In genomic region chr11:46112961-46113617, GRCh38 we compare ENCODE assay signal across 1 cellular context.
TF ChIP-seq lines count a peak whose summit lies in the region.

No MANE protein-coding gene starts in this region.

TF ChIP-seq in K562, 482 proteins besides CTCF, POLR2A, EP300 and RAD21 (continued from another document and continues in another):
- TF ChIP-seq ZNF609 (CRISPR knock-in tag; IDR thresholded peaks at IDR 0.05; ENCODE audit: borderline replicate concordance) (no peak), NR1H2 (CRISPR knock-in tag; IDR thresholded peaks at IDR 0.05) (no peak), ZKSCAN1 (IDR thresholded peaks at IDR 0.05; ENCODE audit: low read depth, low read length) (no peak), ZNF12 (CRISPR knock-in tag; IDR thresholded peaks at IDR 0.05) (no peak), POLR2G (IDR thresholded peaks at IDR 0.05; ENCODE audit: low read depth, low read length) (no peak), MTA3 (IDR thresholded peaks at IDR 0.05; ENCODE audit: borderline replicate concordance) (no peak), BCLAF1 (IDR thresholded peaks at IDR 0.05; ENCODE audit: borderline replicate concordance in 1 of 2, control insufficient read depth in 1 of 2, low read depth in 2 of 2, low read length in 1 of 2) (no peak), MEF2A (IDR thresholded peaks at IDR 0.05; ENCODE audit: control insufficient read depth, low read depth, low read length) (no peak), ZNF780A (CRISPR knock-in tag; IDR thresholded peaks at IDR 0.05) (no peak), SREBF2 (CRISPR knock-in tag; IDR thresholded peaks at IDR 0.05) (no peak), ZNF239 (CRISPR knock-in tag; IDR thresholded peaks at IDR 0.05) (no peak), POLR2B (IDR thresholded peaks at IDR 0.05; ENCODE audit: low read depth, partially characterized antibody) (no peak), NKRF (IDR thresholded peaks at IDR 0.05; ENCODE audit: borderline replicate concordance) (no peak), CHD4 (IDR thresholded peaks at IDR 0.05; ENCODE audit: insufficient read depth, insufficient replicate concordance, low read depth, low read length, poor library complexity, severe bottlenecking) (no peak), TAF1 (IDR thresholded peaks at IDR 0.05; ENCODE audit: control insufficient read depth, extremely low read depth, insufficient read depth, low read length, severe bottlenecking) (no peak), NCOR1 (IDR thresholded peaks at IDR 0.05) (no peak), ZNF518B (CRISPR knock-in tag; IDR thresholded peaks at IDR 0.05) (no peak)
- TF ChIP-seq, protein P1, sequence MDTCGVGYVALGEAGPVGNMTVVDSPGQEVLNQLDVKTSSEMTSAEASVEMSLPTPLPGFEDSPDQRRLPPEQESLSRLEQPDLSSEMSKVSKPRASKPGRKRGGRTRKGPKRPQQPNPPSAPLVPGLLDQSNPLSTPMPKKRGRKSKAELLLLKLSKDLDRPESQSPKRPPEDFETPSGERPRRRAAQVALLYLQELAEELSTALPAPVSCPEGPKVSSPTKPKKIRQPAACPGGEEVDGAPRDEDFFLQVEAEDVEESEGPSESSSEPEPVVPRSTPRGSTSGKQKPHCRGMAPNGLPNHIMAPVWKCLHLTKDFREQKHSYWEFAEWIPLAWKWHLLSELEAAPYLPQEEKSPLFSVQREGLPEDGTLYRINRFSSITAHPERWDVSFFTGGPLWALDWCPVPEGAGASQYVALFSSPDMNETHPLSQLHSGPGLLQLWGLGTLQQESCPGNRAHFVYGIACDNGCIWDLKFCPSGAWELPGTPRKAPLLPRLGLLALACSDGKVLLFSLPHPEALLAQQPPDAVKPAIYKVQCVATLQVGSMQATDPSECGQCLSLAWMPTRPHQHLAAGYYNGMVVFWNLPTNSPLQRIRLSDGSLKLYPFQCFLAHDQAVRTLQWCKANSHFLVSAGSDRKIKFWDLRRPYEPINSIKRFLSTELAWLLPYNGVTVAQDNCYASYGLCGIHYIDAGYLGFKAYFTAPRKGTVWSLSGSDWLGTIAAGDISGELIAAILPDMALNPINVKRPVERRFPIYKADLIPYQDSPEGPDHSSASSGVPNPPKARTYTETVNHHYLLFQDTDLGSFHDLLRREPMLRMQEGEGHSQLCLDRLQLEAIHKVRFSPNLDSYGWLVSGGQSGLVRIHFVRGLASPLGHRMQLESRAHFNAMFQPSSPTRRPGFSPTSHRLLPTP (IDR thresholded peaks at IDR 0.05; ENCODE audit: borderline replicate concordance, extremely low read depth, insufficient read length), result no peak
- TF ChIP-seq, protein P2, sequence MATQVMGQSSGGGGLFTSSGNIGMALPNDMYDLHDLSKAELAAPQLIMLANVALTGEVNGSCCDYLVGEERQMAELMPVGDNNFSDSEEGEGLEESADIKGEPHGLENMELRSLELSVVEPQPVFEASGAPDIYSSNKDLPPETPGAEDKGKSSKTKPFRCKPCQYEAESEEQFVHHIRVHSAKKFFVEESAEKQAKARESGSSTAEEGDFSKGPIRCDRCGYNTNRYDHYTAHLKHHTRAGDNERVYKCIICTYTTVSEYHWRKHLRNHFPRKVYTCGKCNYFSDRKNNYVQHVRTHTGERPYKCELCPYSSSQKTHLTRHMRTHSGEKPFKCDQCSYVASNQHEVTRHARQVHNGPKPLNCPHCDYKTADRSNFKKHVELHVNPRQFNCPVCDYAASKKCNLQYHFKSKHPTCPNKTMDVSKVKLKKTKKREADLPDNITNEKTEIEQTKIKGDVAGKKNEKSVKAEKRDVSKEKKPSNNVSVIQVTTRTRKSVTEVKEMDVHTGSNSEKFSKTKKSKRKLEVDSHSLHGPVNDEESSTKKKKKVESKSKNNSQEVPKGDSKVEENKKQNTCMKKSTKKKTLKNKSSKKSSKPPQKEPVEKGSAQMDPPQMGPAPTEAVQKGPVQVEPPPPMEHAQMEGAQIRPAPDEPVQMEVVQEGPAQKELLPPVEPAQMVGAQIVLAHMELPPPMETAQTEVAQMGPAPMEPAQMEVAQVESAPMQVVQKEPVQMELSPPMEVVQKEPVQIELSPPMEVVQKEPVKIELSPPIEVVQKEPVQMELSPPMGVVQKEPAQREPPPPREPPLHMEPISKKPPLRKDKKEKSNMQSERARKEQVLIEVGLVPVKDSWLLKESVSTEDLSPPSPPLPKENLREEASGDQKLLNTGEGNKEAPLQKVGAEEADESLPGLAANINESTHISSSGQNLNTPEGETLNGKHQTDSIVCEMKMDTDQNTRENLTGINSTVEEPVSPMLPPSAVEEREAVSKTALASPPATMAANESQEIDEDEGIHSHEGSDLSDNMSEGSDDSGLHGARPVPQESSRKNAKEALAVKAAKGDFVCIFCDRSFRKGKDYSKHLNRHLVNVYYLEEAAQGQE (CRISPR knock-in tag; IDR thresholded peaks at IDR 0.05; ENCODE audit: low read depth), result no peak
- TF ChIP-seq, protein P3, sequence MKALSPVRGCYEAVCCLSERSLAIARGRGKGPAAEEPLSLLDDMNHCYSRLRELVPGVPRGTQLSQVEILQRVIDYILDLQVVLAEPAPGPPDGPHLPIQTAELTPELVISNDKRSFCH (CRISPR knock-in tag; IDR thresholded peaks at IDR 0.05), result no peak
- TF ChIP-seq, protein P3 (tag; IDR thresholded peaks at IDR 0.05), result no peak
- TF ChIP-seq, protein P4, sequence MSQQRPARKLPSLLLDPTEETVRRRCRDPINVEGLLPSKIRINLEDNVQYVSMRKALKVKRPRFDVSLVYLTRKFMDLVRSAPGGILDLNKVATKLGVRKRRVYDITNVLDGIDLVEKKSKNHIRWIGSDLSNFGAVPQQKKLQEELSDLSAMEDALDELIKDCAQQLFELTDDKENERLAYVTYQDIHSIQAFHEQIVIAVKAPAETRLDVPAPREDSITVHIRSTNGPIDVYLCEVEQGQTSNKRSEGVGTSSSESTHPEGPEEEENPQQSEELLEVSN (IDR thresholded peaks at IDR 0.05; ENCODE audit: borderline replicate concordance in 1 of 2, extremely low read depth in 1 of 2, insufficient read depth in 1 of 2, insufficient read length in 1 of 2, low read depth in 1 of 2, low read length in 1 of 2, poor library complexity in 1 of 2, severe bottlenecking in 1 of 2), result no peak
- TF ChIP-seq, protein P5, sequence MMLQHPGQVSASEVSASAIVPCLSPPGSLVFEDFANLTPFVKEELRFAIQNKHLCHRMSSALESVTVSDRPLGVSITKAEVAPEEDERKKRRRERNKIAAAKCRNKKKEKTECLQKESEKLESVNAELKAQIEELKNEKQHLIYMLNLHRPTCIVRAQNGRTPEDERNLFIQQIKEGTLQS (IDR thresholded peaks at IDR 0.05), result no peak
- TF ChIP-seq, protein P5 (CRISPR knock-in tag; conservative IDR thresholded peaks at IDR 0.05), result no peak
